Comparison of ENCODE assay signal across 24 cellular contexts in genomic region chr12:46230985-46231384, GRCh38. TPM values are rescaled to one million over a fixed set of nuclear protein-coding genes. Genes with fewer than 3 reads are reported as not detected.
A peak's percentile ranks its signal among the peaks of the same experiment; 100 is the strongest.
DNase-seq lines count a peak whose midpoint lies in the region; ATAC-seq, FAIRE-seq and TF ChIP-seq lines count a peak whose summit lies in the region.
"Had no signal": no experiment of that assay in that cellular context is flagged by ENCODE, and none has a peak within 500 bp of the region (broad histone marks: within the 10 kb centered on the region; RNA-seq: fewer than 3 reads in every experiment).

No MANE protein-coding gene starts in this region.

- no peak overlapping the region for H3K4me3 Mint-ChIP-seq in activated CD4-positive, alpha-beta memory T cell treated with anti-CD3 and anti-CD28 coated beads for 36 hours
- no peak overlapping the region for H3K4me3 Mint-ChIP-seq in activated CD4-positive, alpha-beta memory T cell treated with anti-CD3 and anti-CD28 coated beads, Interleukin-2, amount 10 ng/mL, durations not matched to agents 7 days and 5 days
- H3K4me3 Mint-ChIP-seq in activated naive CD8-positive, alpha-beta T cell, result peak overlapping the region; percentile 52

- dilution Hi-C loops in mammary epithelial cell (cut with HindIII; ENCODE audit: low sequenced_read_pairs), result no loop called here

- no CpG with 5 or more reads among the region's 5 CpGs for WGBS in trophoblast cell (ENCODE audit: extremely low coverage, insufficient coverage, insufficient read length)
- 84% methylated on average over 5 of the region's 5 CpGs for WGBS in mammary epithelial cell (ENCODE audit: low coverage, missing lambda C conversion rate)

- H4K20me1 ChIP-seq in mammary epithelial cell (ENCODE audit: insufficient read depth, low read length), result peaks cover 2% of the 10 kb centered on the region

- H3K36me3 Mint-ChIP-seq in activated CD4-positive, alpha-beta memory T cell treated with anti-CD3 and anti-CD28 coated beads for 36 hours, result peaks cover 58% of the 10 kb centered on the region
- H3K36me3 Mint-ChIP-seq in activated CD4-positive, alpha-beta memory T cell treated with anti-CD3 and anti-CD28 coated beads, Interleukin-2, amount 10 ng/mL, durations not matched to agents 7 days and 5 days (ENCODE audit: low read depth), result peaks cover 84% of the 10 kb centered on the region
- H3K36me3 Mint-ChIP-seq in activated naive CD8-positive, alpha-beta T cell, result peaks cover 52% of the 10 kb centered on the region

- no peak for TF ChIP-seq CTCF in mammary epithelial cell (conservative IDR thresholded peaks at IDR 0.05 in 1 of 2, IDR thresholded peaks at IDR 0.05 in 1 of 2; ENCODE audit: extremely low read depth in 1 of 2, insufficient read depth in 1 of 2, low read depth in 1 of 2, low read length in 2 of 2)

- no TSS peak for BruUV-seq in mammary epithelial cell (replicated peaks; lab: Mats Ljungman, UMichigan)

- H3K4me2 ChIP-seq in trophoblast cell (ENCODE audit: low read length) (no peak overlapping the region), mammary epithelial cell (ENCODE audit: insufficient read depth, low read depth, low read length) (no peak overlapping the region)
- H3K4me2 ChIP-seq: A549, KMS-11 had no signal

- peaks cover 3% of the 10 kb centered on the region for H3K79me2 ChIP-seq in trophoblast cell (ENCODE audit: control insufficient read depth, insufficient read depth, low read length, poor library complexity)
- H3K79me2 ChIP-seq in mammary epithelial cell (ENCODE audit: insufficient read depth, low read length), result peaks cover 92% of the 10 kb centered on the region

- H3K9ac ChIP-seq in trophoblast cell (ENCODE audit: low read length) (no peak overlapping the region), mammary epithelial cell (ENCODE audit: insufficient read depth, low read length) (no peak overlapping the region)
- H3K9ac ChIP-seq: KMS-11 had no signal

- H3K4me1 Mint-ChIP-seq in activated CD4-positive, alpha-beta memory T cell treated with anti-CD3 and anti-CD28 coated beads for 36 hours (ENCODE audit: low read depth), result peaks cover 57% of the 10 kb centered on the region
- H3K4me1 Mint-ChIP-seq in activated CD4-positive, alpha-beta memory T cell treated with anti-CD3 and anti-CD28 coated beads, Interleukin-2, amount 10 ng/mL, durations not matched to agents 7 days and 5 days, result peaks cover 44% of the 10 kb centered on the region
- peaks cover 83% of the 10 kb centered on the region for H3K4me1 Mint-ChIP-seq in activated naive CD8-positive, alpha-beta T cell (ENCODE audit: low read depth)

- in situ Hi-C loops in mammary epithelial cell (cut with MboI; ENCODE audit: low sequenced_read_pairs in 2 of 2), result no loop called here

- no peak for DNase-seq in activated CD4-positive, alpha-beta memory T cell treated with anti-CD3 and anti-CD28 coated beads for 36 hours
- no peak for DNase-seq in activated CD4-positive, alpha-beta memory T cell treated with anti-CD3 and anti-CD28 coated beads, Interleukin-2, amount 10 ng/mL, durations not matched to agents 7 days and 5 days
- DNase-seq in ELR (ENCODE audit: low read depth) (peak; percentile 59), trophoblast cell (no peak), urothelium cell line (ENCODE audit: low spot score) (no peak), mammary epithelial cell (no peak)
- DNase-seq: effector CD8-positive, alpha-beta T cell; erythroblast; HCEC 1CT; heart left ventricle; NCI-H146; NCI-H526; psoas muscle; SJCRH30; stimulated activated CD4-positive, alpha-beta T cell treated with anti-CD3 and anti-CD28 coated beads, Interleukin-15, amount 100 ng/mL, for 24 hours; upper lobe of right lung had no signal

- CTCF ChIA-PET in activated CD4-positive, alpha-beta memory T cell treated with anti-CD3 and anti-CD28 coated beads for 36 hours (lab: Charles Lee), result no interaction called here
- CTCF ChIA-PET in activated CD4-positive, alpha-beta memory T cell treated with anti-CD3 and anti-CD28 coated beads, Interleukin-2, amount 10 ng/mL, durations not matched to agents 7 days and 5 days (lab: Charles Lee), result no interaction called here
- CTCF ChIA-PET in mammary epithelial cell (lab: Charles Lee; ENCODE audit: low non-redundant PET), result interaction anchor here (0.6 kb wide), 1 partner anchor 1151 kb away, joined by 4 read pairs; no protein-coding TSS in a partner anchor

- H3K23ac ChIP-seq in trophoblast cell (ENCODE audit: low read length), result no peak overlapping the region

- no peak overlapping the region for H3K14ac ChIP-seq in trophoblast cell (ENCODE audit: low read length)

- H3K27me3 ChIP-seq in trophoblast cell (ENCODE audit: insufficient read depth, low read length) (no peaks in the 10 kb centered on the region), mammary epithelial cell (ENCODE audit: insufficient read depth, low read length) (no peaks in the 10 kb centered on the region)
- H3K27me3 ChIP-seq: heart left ventricle, neutrophil, SJCRH30, upper lobe of right lung had no signal

- H3K9me3 ChIP-seq in trophoblast cell (ENCODE audit: insufficient read depth, low read depth, low read length), result no peaks in the 10 kb centered on the region
- H3K9me3 ChIP-seq in mammary epithelial cell (replicated peaks; ENCODE audit: insufficient read depth, low read length), result no peaks in the 10 kb centered on the region
- H3K9me3 ChIP-seq: A549, heart left ventricle, neutrophil, psoas muscle, SJCRH30, upper lobe of right lung had no signal

- no peak for FAIRE-seq in urothelium cell line (lab: Jason Lieb, UNC)
- FAIRE-seq: A549, colon, D721Med, RCC 7860 had no signal

- ATAC-seq in HG03521 (IDR thresholded peaks at IDR 0.05; ENCODE audit: unreplicated experiment), result no peak
- ATAC-seq: A549, heart left ventricle, psoas muscle, upper lobe of right lung had no signal

- no peak overlapping the region for H2BK12ac ChIP-seq in trophoblast cell (ENCODE audit: low read length)

- H3K9me3 Mint-ChIP-seq in activated CD4-positive, alpha-beta memory T cell treated with anti-CD3 and anti-CD28 coated beads for 36 hours, result no peaks in the 10 kb centered on the region
- no peaks in the 10 kb centered on the region for H3K9me3 Mint-ChIP-seq in activated CD4-positive, alpha-beta memory T cell treated with anti-CD3 and anti-CD28 coated beads, Interleukin-2, amount 10 ng/mL, durations not matched to agents 7 days and 5 days
- no peaks in the 10 kb centered on the region for H3K9me3 Mint-ChIP-seq in activated naive CD8-positive, alpha-beta T cell (ENCODE audit: low read depth)

- H4K12ac ChIP-seq in trophoblast cell (ENCODE audit: low read depth, low read length), result no peak overlapping the region

- peak overlapping the region; percentile 15 for H3K4ac ChIP-seq in trophoblast cell (ENCODE audit: low read depth, low read length)

- intact Hi-C loops in activated CD4-positive, alpha-beta memory T cell treated with anti-CD3 and anti-CD28 coated beads for 36 hours (cut with micrococcal nuclease), result loop anchor here (1.0 kb wide), 2 partner anchors 12 to 21 kb away; no protein-coding TSS in a partner anchor
- intact Hi-C loops in mammary epithelial cell (cut with micrococcal nuclease), result no loop called here

- POLR2A ChIA-PET in activated CD4-positive, alpha-beta memory T cell treated with anti-CD3 and anti-CD28 coated beads for 36 hours (lab: Charles Lee), result interaction anchor here (0.6 to 1.2 kb wide), 5 partner anchors 12 to 38 kb away, joined by 3 to 8 read pairs (median 4); partner anchors contain the start of gene SLC38A1
- POLR2A ChIA-PET in activated CD4-positive, alpha-beta memory T cell treated with anti-CD3 and anti-CD28 coated beads, Interleukin-2, amount 10 ng/mL, durations not matched to agents 7 days and 5 days (lab: Charles Lee), result interaction anchor here (1.1 to 1.3 kb wide), 2 partner anchors 11 to 36 kb away, joined by 3 read pairs; no protein-coding TSS in a partner anchor

- no peak overlapping the region for H2BK5ac ChIP-seq in trophoblast cell (ENCODE audit: low read depth, low read length, poor library complexity)

- H3K36me3 ChIP-seq in trophoblast cell (ENCODE audit: control insufficient read depth in 1 of 2, insufficient read depth in 2 of 2, low read length in 2 of 2) (peaks cover 12 to 25% of the 10 kb centered on the region in 2 experiments), mammary epithelial cell (ENCODE audit: insufficient read depth, low read length) (peaks cover 20% of the 10 kb centered on the region)
- H3K36me3 ChIP-seq: neutrophil, upper lobe of right lung had no signal

- H4K8ac ChIP-seq in trophoblast cell (ENCODE audit: low read depth, low read length), result no peak overlapping the region

- H3K18ac ChIP-seq in trophoblast cell (ENCODE audit: low read length), result no peak overlapping the region

- H3K27me3 Mint-ChIP-seq in activated CD4-positive, alpha-beta memory T cell treated with anti-CD3 and anti-CD28 coated beads for 36 hours, result no peaks in the 10 kb centered on the region
- no peaks in the 10 kb centered on the region for H3K27me3 Mint-ChIP-seq in activated CD4-positive, alpha-beta memory T cell treated with anti-CD3 and anti-CD28 coated beads, Interleukin-2, amount 10 ng/mL, durations not matched to agents 7 days and 5 days
- H3K27me3 Mint-ChIP-seq in activated naive CD8-positive, alpha-beta T cell, result no peaks in the 10 kb centered on the region

- H3K4me3 ChIP-seq in trophoblast cell (ENCODE audit: low read depth, low read length) (no peak overlapping the region), mammary epithelial cell (replicated peaks in 1 of 3; ENCODE audit: insufficient read depth in 1 of 3, low read depth in 2 of 3, low read length in 3 of 3) (no peak overlapping the region)
- H3K4me3 ChIP-seq: A549, heart left ventricle, psoas muscle, SJCRH30, upper lobe of right lung had no signal

- H3K4me1 ChIP-seq in trophoblast cell (ENCODE audit: control insufficient read depth in 1 of 2, insufficient read depth in 2 of 2, low read length in 2 of 2), result no peaks in the 10 kb centered on the region
- no peaks in the 10 kb centered on the region for H3K4me1 ChIP-seq in mammary epithelial cell (ENCODE audit: insufficient read depth, low read length)
- H3K4me1 ChIP-seq: psoas muscle, SJCRH30 had no signal

- H4K91ac ChIP-seq in trophoblast cell (ENCODE audit: low read depth, low read length), result no peak overlapping the region

- no peak overlapping the region for H2BK120ac ChIP-seq in trophoblast cell (ENCODE audit: insufficient read depth, low read length, poor library complexity)

- H3K79me1 ChIP-seq in trophoblast cell (ENCODE audit: low read length), result no peaks in the 10 kb centered on the region

- no peak overlapping the region for H2AK5ac ChIP-seq in trophoblast cell (ENCODE audit: low read length)

- peak overlapping the region; percentile 69 for H3K27ac Mint-ChIP-seq in activated CD4-positive, alpha-beta memory T cell treated with anti-CD3 and anti-CD28 coated beads for 36 hours
- H3K27ac Mint-ChIP-seq in activated CD4-positive, alpha-beta memory T cell treated with anti-CD3 and anti-CD28 coated beads, Interleukin-2, amount 10 ng/mL, durations not matched to agents 7 days and 5 days, result no peak overlapping the region
- peak overlapping the region; percentile 90 for H3K27ac Mint-ChIP-seq in activated naive CD8-positive, alpha-beta T cell

- H3K27ac ChIP-seq in trophoblast cell (ENCODE audit: low read depth, low read length), result no peak overlapping the region
- H3K27ac ChIP-seq in mammary epithelial cell (ENCODE audit: insufficient read depth, low read depth, low read length), result no peak overlapping the region
- H3K27ac ChIP-seq: A549, heart left ventricle, KMS-11, neutrophil, psoas muscle, SJCRH30, upper lobe of right lung had no signal

- no peak overlapping the region for H2AFZ ChIP-seq in trophoblast cell (ENCODE audit: insufficient read depth, low read length, poor library complexity)
- no peak overlapping the region for H2AFZ ChIP-seq in mammary epithelial cell (ENCODE audit: low read depth, low read length)

RNA-seq across cellular contexts. Expression of gene SLC38A1, which starts 37.9 kb away (rescaled TPM):
- 100 to 1,000 TPM; 142 TPM for total RNA-seq in activated CD4-positive, alpha-beta memory T cell treated with anti-CD3 and anti-CD28 coated beads for 36 hours
- total RNA-seq in activated CD4-positive, alpha-beta memory T cell treated with anti-CD3 and anti-CD28 coated beads, Interleukin-2, amount 10 ng/mL, durations not matched to agents 7 days and 5 days, result 100 to 1,000 TPM; 209 to 214 TPM
- polyA plus RNA-seq in trophoblast cell (2013), result 376 TPM in 2 replicates
- total RNA-seq in mammary epithelial cell, result 100 to 1,000 TPM; 208 to 360 TPM
- 106 TPM for polyA plus RNA-seq in mammary epithelial cell
- 301 TPM for polyA minus RNA-seq in mammary epithelial cell
